ENCODE assay signal across 31 cellular contexts in genomic region chr9:116905131-116905724, GRCh38.
DNase-seq lines count a peak whose midpoint lies in the region; ATAC-seq and TF ChIP-seq lines count a peak whose summit lies in the region.
"Had no signal": no experiment of that assay in that cellular context is flagged by ENCODE, and none has a peak within 500 bp of the region (broad histone marks: within the 10 kb centered on the region; RNA-seq: fewer than 3 reads in every experiment).

No MANE protein-coding gene starts in this region.

- H2AFZ ChIP-seq in neural progenitor cell (replicated peaks) = no peak overlapping the region
- H2AFZ ChIP-seq: parathyroid adenoma had no signal

- no peak overlapping the region for H3K4me3 Mint-ChIP-seq in neural progenitor cell
- H3K4me3 Mint-ChIP-seq: activated CD4-positive, alpha-beta T cell treated with anti-CD3 and anti-CD28 coated beads for 36 hours; activated CD8-positive, alpha-beta memory T cell treated with anti-CD3 and anti-CD28 coated beads, Interleukin-2, amount 10 ng/mL, durations not matched to agents 7 days and 5 days; dendritic cell treated with granulocyte-macrophage colony-stimulating factor and Interleukin-4, amounts not matched to agents 40 ng/mL and 50 ng/mL, for 4 days; mesothelial cell of epicardium; natural killer cell treated with Interleukin-12 subunit alpha and Interleukin-12 subunit beta and Interleukin-15 and Interleukin-18, amount 100 ng/mL, for 72 hours; T-helper 17 cell had no signal

- H3K36me3 ChIP-seq in HAP-1 (replicated peaks) (no peaks in the 10 kb centered on the region), neural progenitor cell (no peaks in the 10 kb centered on the region)
- H3K36me3 ChIP-seq: BLaER1, cardiac muscle cell, left ventricle myocardium inferior, tibial artery had no signal

- peaks cover 9% of the 10 kb centered on the region for H3K4me1 Mint-ChIP-seq in neural progenitor cell
- H3K4me1 Mint-ChIP-seq: activated CD4-positive, alpha-beta T cell treated with anti-CD3 and anti-CD28 coated beads for 36 hours; activated CD8-positive, alpha-beta memory T cell treated with anti-CD3 and anti-CD28 coated beads, Interleukin-2, amount 10 ng/mL, durations not matched to agents 7 days and 5 days; mesothelial cell of epicardium; T-helper 17 cell had no signal

- H3K4me2 ChIP-seq in neural progenitor cell = peak overlapping the region; percentile 3
- H3K4me2 ChIP-seq: BLaER1 had no signal

- intact Hi-C loops in cardiac septum (cut with DNase I) = no loop called here

- H3K9me3 Mint-ChIP-seq in neural progenitor cell = peaks cover under 1% of the 10 kb centered on the region

- DNase-seq in HAP-1 (ENCODE audit: low spot score in 2 of 2) (peak; percentile 24 to 45), NCI-H2227 (lab: John Stamatoyannopoulos, UW; ENCODE audit: unreplicated experiment) (peak; percentile 69), neural progenitor cell (ENCODE audit: low spot score) (peak; percentile 60), cardiac septum (ENCODE audit: low spot score) (no peak)
- no peak for DNase-seq in activated CD4-positive, alpha-beta T cell treated with anti-CD3 and anti-CD28 coated beads for 48 hours
- DNase-seq in stimulated activated CD4-positive, alpha-beta T cell treated with anti-CD3 and anti-CD28 coated beads, Interleukin-4, amount 100 ng/mL, for 4 hours = no peak
- DNase-seq: ACHN; activated CD4-positive, alpha-beta T cell treated with anti-CD3 and anti-CD28 coated beads for 36 hours; activated CD8-positive, alpha-beta memory T cell treated with anti-CD3 and anti-CD28 coated beads, Interleukin-2, amount 10 ng/mL, durations not matched to agents 7 days and 5 days; activated naive CD4-positive, alpha-beta T cell treated with anti-CD3 and anti-CD28 coated beads, Interleukin-2, amount 50 U/mL, for 16 hours; aorta; COR-L47; DND-41; IMR-90; left ventricle myocardium inferior; NCI-H1048; NCI-H2171; stimulated activated naive CD4-positive, alpha-beta T cell treated with Interleukin-2 at 50 U/mL for 16 hours; T-helper 17 cell; tibial artery had no signal

- in situ Hi-C loops in HAP-1 (cut with MboI; ENCODE audit: low sequenced_read_pairs) = no loop called here

- ATAC-seq in esophagus mucosa (peak; percentile 47), HG03139 (IDR thresholded peaks at IDR 0.05; ENCODE audit: unreplicated experiment) (no peak)
- ATAC-seq: activated CD4-positive, alpha-beta T cell treated with anti-CD3 and anti-CD28 coated beads for 36 hours; activated CD8-positive, alpha-beta memory T cell treated with anti-CD3 and anti-CD28 coated beads, Interleukin-2, amount 10 ng/mL, durations not matched to agents 7 days and 5 days; HCT116; natural killer cell treated with Interleukin-12 subunit alpha and Interleukin-12 subunit beta and Interleukin-15 and Interleukin-18, amount 100 ng/mL, for 72 hours; sciatic nerve; T-helper 17 cell had no signal

- peak overlapping the region; percentile 39 for H3K27ac Mint-ChIP-seq in neural progenitor cell
- H3K27ac Mint-ChIP-seq: activated CD4-positive, alpha-beta T cell treated with anti-CD3 and anti-CD28 coated beads for 36 hours; activated CD8-positive, alpha-beta memory T cell treated with anti-CD3 and anti-CD28 coated beads, Interleukin-2, amount 10 ng/mL, durations not matched to agents 7 days and 5 days; dendritic cell treated with granulocyte-macrophage colony-stimulating factor and Interleukin-4, amounts not matched to agents 40 ng/mL and 50 ng/mL, for 4 days; mesothelial cell of epicardium; natural killer cell treated with Interleukin-12 subunit alpha and Interleukin-12 subunit beta and Interleukin-15 and Interleukin-18, amount 100 ng/mL, for 72 hours; T-helper 17 cell had no signal

- no peak overlapping the region for H3K9ac ChIP-seq in neural progenitor cell
- H3K9ac ChIP-seq: BLaER1, parathyroid adenoma had no signal

- H3F3A ChIP-seq in neural progenitor cell (ENCODE audit: low read depth) = peaks cover 16% of the 10 kb centered on the region

- H3K4me1 ChIP-seq in HAP-1 = no peaks in the 10 kb centered on the region; the same call in 1 of the 2 replicates
- peaks cover 13% of the 10 kb centered on the region for H3K4me1 ChIP-seq in neural progenitor cell
- H3K4me1 ChIP-seq: BLaER1, left ventricle myocardium inferior, parathyroid adenoma, tibial artery had no signal

- no peaks in the 10 kb centered on the region for H3K36me3 Mint-ChIP-seq in neural progenitor cell
- H3K36me3 Mint-ChIP-seq: natural killer cell treated with Interleukin-12 subunit alpha and Interleukin-12 subunit beta and Interleukin-15 and Interleukin-18, amount 100 ng/mL, for 72 hours had no signal

- H3K4me3 ChIP-seq in HAP-1 (no peak overlapping the region), neural progenitor cell (no peak overlapping the region)
- H3K4me3 ChIP-seq: BLaER1, cardiac muscle cell, left ventricle myocardium inferior, tibial artery had no signal

- no peaks in the 10 kb centered on the region for H4K20me1 ChIP-seq in neural progenitor cell (ENCODE audit: low read depth)
- H4K20me1 ChIP-seq: BLaER1 had no signal

- no peaks in the 10 kb centered on the region for H3K79me2 ChIP-seq in neural progenitor cell (ENCODE audit: low read depth)
- H3K79me2 ChIP-seq: parathyroid adenoma had no signal

- H3K9me3 ChIP-seq in HAP-1 = no peaks in the 10 kb centered on the region
- H3K9me3 ChIP-seq in neural progenitor cell (ENCODE audit: low read depth) = no peaks in the 10 kb centered on the region

- 0 out of 2 replicates have a peak, but pooled peaks cover 3% of the 10 kb centered on the region for H3K27me3 ChIP-seq in HAP-1 (ENCODE audit: low read depth)
- no peaks in the 10 kb centered on the region for H3K27me3 ChIP-seq in neural progenitor cell
- H3K27me3 ChIP-seq: BLaER1, cardiac muscle cell, tibial artery had no signal

- H3K27me3 Mint-ChIP-seq in neural progenitor cell (ENCODE audit: insufficient read depth, low read depth) = peaks cover 10% of the 10 kb centered on the region
- H3K27me3 Mint-ChIP-seq: activated CD4-positive, alpha-beta T cell treated with anti-CD3 and anti-CD28 coated beads for 36 hours; activated CD8-positive, alpha-beta memory T cell treated with anti-CD3 and anti-CD28 coated beads, Interleukin-2, amount 10 ng/mL, durations not matched to agents 7 days and 5 days; natural killer cell treated with Interleukin-12 subunit alpha and Interleukin-12 subunit beta and Interleukin-15 and Interleukin-18, amount 100 ng/mL, for 72 hours; T-helper 17 cell had no signal

- peak overlapping the region; percentile 83 for H3K27ac ChIP-seq in neural progenitor cell
- H3K27ac ChIP-seq: BLaER1, cardiac muscle cell, left ventricle myocardium inferior, parathyroid adenoma, RWPE1, tibial artery had no signal

- no peak for TF ChIP-seq CTCF in neural progenitor cell (IDR thresholded peaks at IDR 0.05)

Comparison
In these comparisons a context has a peak if more than half of its experiments do, and no peak if none do; other contexts are left out.
1. DNase-seq: peak in HAP-1 (2 of 2), NCI-H2227 (single experiment) and neural progenitor cell (single experiment); none in cardiac septum (single experiment), activated CD4-positive, alpha-beta T cell treated with anti-CD3 and anti-CD28 coated beads for 48 hours (single experiment) and stimulated activated CD4-positive, alpha-beta T cell treated with anti-CD3 and anti-CD28 coated beads, Interleukin-4, amount 100 ng/mL, for 4 hours (0 of 2).